ENCODE assay signal across 1 cellular context in genomic region chr7:74586258-74587200, GRCh38.
TF ChIP-seq lines count a peak whose summit lies in the region.

No MANE protein-coding gene starts in this region.

TF ChIP-seq in K562, 482 proteins besides CTCF, POLR2A, EP300 and RAD21:
- 0 out of 2 replicates have a peak, but pooled peaks have one; percentile 37 for TF ChIP-seq ETV5 (CRISPR knock-in tag; IDR thresholded peaks at IDR 0.05; ENCODE audit: low read depth)
- no peak for TF ChIP-seq ZNF274 (IDR thresholded peaks at IDR 0.05; ENCODE audit: borderline replicate concordance, low read depth, low read length)
